ENCODE assay signal across 12 cellular contexts in the genomic region with DNA sequence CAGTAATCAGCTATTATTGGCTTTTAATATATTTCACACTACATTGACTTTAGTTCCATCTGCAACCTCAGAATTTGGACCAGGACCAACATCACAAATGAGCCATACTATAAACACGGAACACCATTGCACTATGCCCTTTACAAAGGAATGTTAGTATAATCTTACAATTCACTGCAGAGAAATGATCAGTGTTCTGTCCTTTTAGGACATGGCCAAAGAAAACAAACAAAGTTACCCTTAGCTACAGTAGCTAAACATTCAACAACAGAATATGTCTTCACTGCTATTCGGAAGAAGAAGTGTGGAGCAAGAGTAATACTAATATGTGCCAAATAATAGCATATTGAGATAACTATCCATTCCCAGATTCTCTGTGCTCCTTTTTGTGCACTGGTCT.
A peak's percentile ranks its signal among the peaks of the same experiment; 100 is the strongest.
DNase-seq lines count a peak whose midpoint lies in the region; ATAC-seq and TF ChIP-seq lines count a peak whose summit lies in the region.
"Had no signal": no experiment of that assay in that cellular context is flagged by ENCODE, and none has a peak within 500 bp of the region (broad histone marks: within the 10 kb centered on the region; RNA-seq: fewer than 3 reads in every experiment).

No MANE protein-coding gene starts in this region.

- DNase-seq in HCEC 1CT (peak; percentile 94), amniotic epithelial cell (ENCODE audit: low read depth) (peak; percentile 47), fibroblast of the conjunctiva (ENCODE audit: low read depth) (peak; percentile 97), smooth muscle cell of the brain vasculature (ENCODE audit: low read depth, low spot score) (peak; percentile 85), tibial nerve (ENCODE audit: low spot score in 2 of 2) (no peak), NOMO-1 treated with dmso at 0.1 percent for 144 hours (lab: John Stamatoyannopoulos, UW; ENCODE audit: unreplicated experiment) (no peak)
- DNase-seq: activated T-cell treated with anti-CD3 and anti-CD28 coated beads, Interleukin-2, amount 50 U/mL, for 4 hours; cerebellar nuclear complex; DMS79 treated with DMSO at 0.1 percent for 48 hours had no signal

- H3K36me3 ChIP-seq in tibial nerve: no peaks in the 10 kb centered on the region
- H3K36me3 ChIP-seq: vagina had no signal

- 16 to 26% methylated on average over 2 of the region's 2 CpGs for WGBS in tibial nerve, 2 donors

- peak in 1 of 2 donors; percentile 53 for TF ChIP-seq EP300 in tibial nerve (IDR thresholded peaks at IDR 0.05)

- H3K9me3 ChIP-seq in tibial nerve: no peaks in the 10 kb centered on the region
- H3K9me3 ChIP-seq: vagina had no signal

- no peak overlapping the region for H3K27ac ChIP-seq in tibial nerve
- H3K27ac ChIP-seq: vagina had no signal

- TF ChIP-seq CTCF in tibial nerve (IDR thresholded peaks at IDR 0.05): no peak

- peaks cover 0 to 14% (median 0%) of the 10 kb centered on the region in 4 donors for H3K4me1 ChIP-seq in tibial nerve
- H3K4me1 ChIP-seq: vagina had no signal

- no peak for TF ChIP-seq POLR2A in tibial nerve (IDR thresholded peaks at IDR 0.05)

- H3K27me3 ChIP-seq in tibial nerve: no peaks in the 10 kb centered on the region
- H3K27me3 ChIP-seq: vagina had no signal

- no peak overlapping the region for H3K4me3 ChIP-seq in tibial nerve
- H3K4me3 ChIP-seq: smooth muscle cell, vagina had no signal

- ATAC-seq in GM21447 (IDR thresholded peaks at IDR 0.05; ENCODE audit: unreplicated experiment): no peak
- ATAC-seq: activated T-cell treated with anti-CD3 and anti-CD28 coated beads, Interleukin-2, amount 50 U/mL, for 4 hours had no signal

Comparison
In these comparisons a context has a peak if more than half of its experiments do, and no peak if none do; other contexts are left out.
1. DNase-seq: peak in HCEC 1CT (single experiment), amniotic epithelial cell (single experiment), fibroblast of the conjunctiva (single experiment) and smooth muscle cell of the brain vasculature (single experiment); none in tibial nerve (0 of 2) and NOMO-1 treated with dmso at 0.1 percent for 144 hours (single experiment).